8 cellular contexts compared by ENCODE assay signal in the genomic region with DNA sequence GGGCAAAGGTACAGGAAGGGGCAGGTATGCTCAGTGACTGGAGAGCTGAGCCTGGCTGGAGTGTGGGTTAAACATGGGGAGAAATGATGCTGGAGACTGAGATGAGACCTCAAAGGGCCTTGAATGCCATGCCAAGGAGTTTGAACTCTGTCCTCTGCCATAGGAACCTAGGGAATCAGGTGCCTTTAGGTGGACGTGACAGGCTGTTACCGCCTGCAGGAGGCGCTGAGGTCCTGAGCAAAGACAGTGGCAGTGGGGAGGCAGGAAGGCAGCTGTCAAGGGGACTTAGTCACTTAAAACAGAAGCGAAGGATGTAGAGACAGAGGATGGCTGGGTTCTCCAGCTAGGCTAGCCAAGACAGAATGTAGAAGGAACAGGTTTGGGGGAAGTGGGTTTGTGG. TPM values are rescaled to one million over a fixed set of nuclear protein-coding genes. Genes with fewer than 3 reads are reported as not detected.
DNase-seq lines count a peak whose midpoint lies in the region; TF ChIP-seq lines count a peak whose summit lies in the region.

No MANE protein-coding gene starts in this region.

- TF ChIP-seq CTCF in BE2C (IDR thresholded peaks at IDR 0.05; ENCODE audit: low read depth, low read length) (peak; percentile 68), HEK293 (tag by site-specific recombination; IDR thresholded peaks at IDR 0.05) (no peak), WI38 (IDR thresholded peaks at IDR 0.05; ENCODE audit: low read depth, low read length) (0 out of 2 replicates have a peak, but pooled peaks have one; percentile 30)

- no peak overlapping the region for H3K4me3 ChIP-seq in BE2C (ENCODE audit: low read depth, low read length)
- H3K4me3 ChIP-seq in HEK293 (ENCODE audit: low read depth, low read length): no peak overlapping the region
- H3K4me3 ChIP-seq in WI38 (ENCODE audit: low read depth, low read length): no peak overlapping the region

- POLR2A ChIA-PET in HEK293 (lab: Yijun Ruan, JAX): interaction anchor here (0.6 to 1.3 kb wide), 3 partner anchors 9 to 438 kb away, joined by 3 to 4 read pairs (median 3); partner anchors contain the start of gene PSMB3

- no peaks in the 10 kb centered on the region for H3K9me3 ChIP-seq in BE2C
- no peaks in the 10 kb centered on the region for H3K9me3 ChIP-seq in HEK293 (ENCODE audit: control insufficient read depth, insufficient read depth, low read depth, low read length)

- peak; percentile 68 for DNase-seq in BE2C
- DNase-seq in iPS-NIHi11 (ENCODE audit: low spot score): peak; percentile 78
- no peak for DNase-seq in NCI-H1436 treated with DMSO at 0.1 percent for 48 hours (lab: John Stamatoyannopoulos, UW)
- no peak for DNase-seq in cortex of kidney (lab: John Stamatoyannopoulos, UW)
- DNase-seq in NCI-H2107 treated with DMSO at 0.1 percent for 48 hours (lab: John Stamatoyannopoulos, UW; ENCODE audit: unreplicated experiment): no peak
- no peak for DNase-seq in GM19240 (ENCODE audit: insufficient read length, low spot score)

- CTCF ChIA-PET in HEK293 (lab: Yijun Ruan, JAX): interaction anchor here (0.6 to 2.2 kb wide), 18 partner anchors 8 to 483 kb away, joined by 3 to 7 read pairs (median 4); partner anchors contain the start of gene PIP4K2B

- H3K27me3 ChIP-seq in BE2C: no peaks in the 10 kb centered on the region

- H3K27ac ChIP-seq in HEK293 (ENCODE audit: extremely low read depth, low read depth, low read length): no peak overlapping the region

- H3K4me1 ChIP-seq in BE2C (no peaks in the 10 kb centered on the region), HEK293 (ENCODE audit: control insufficient read depth, insufficient read depth, low read length) (no peaks in the 10 kb centered on the region)

- H3K36me3 ChIP-seq in BE2C (peaks cover 79% of the 10 kb centered on the region), HEK293 (ENCODE audit: control insufficient read depth in 2 of 2, insufficient read depth in 1 of 2, low read length in 2 of 2) (peaks cover 70 to 92% of the 10 kb centered on the region in 2 experiments)

TF ChIP-seq in HEK293, 187 proteins besides CTCF, POLR2A, EP300 and RAD21:
- TF ChIP-seq ZNF2 (tag by site-specific recombination; IDR thresholded peaks at IDR 0.05): peak; percentile 38; the same call in 1 of the 2 replicates
- TF ChIP-seq SCRT2 (tag by site-specific recombination; IDR thresholded peaks at IDR 0.05): 0 out of 2 replicates have a peak, but pooled peaks have one; percentile 35
- TF ChIP-seq GLI4 (tag by site-specific recombination; IDR thresholded peaks at IDR 0.05): peak; percentile 93
- TF ChIP-seq BCL11A (tag by site-specific recombination; IDR thresholded peaks at IDR 0.05; ENCODE audit: low read depth): 0 out of 2 replicates have a peak, but pooled peaks have one; percentile 16
- TF ChIP-seq ZNF624 (tag by site-specific recombination; IDR thresholded peaks at IDR 0.05): no peak
- no peak for TF ChIP-seq ZNF214 (tag by site-specific recombination; IDR thresholded peaks at IDR 0.05; ENCODE audit: borderline replicate concordance)
- TF ChIP-seq ZNF654 (tag by site-specific recombination; IDR thresholded peaks at IDR 0.05; ENCODE audit: low read depth): peak; percentile 48
- TF ChIP-seq, protein P1, sequence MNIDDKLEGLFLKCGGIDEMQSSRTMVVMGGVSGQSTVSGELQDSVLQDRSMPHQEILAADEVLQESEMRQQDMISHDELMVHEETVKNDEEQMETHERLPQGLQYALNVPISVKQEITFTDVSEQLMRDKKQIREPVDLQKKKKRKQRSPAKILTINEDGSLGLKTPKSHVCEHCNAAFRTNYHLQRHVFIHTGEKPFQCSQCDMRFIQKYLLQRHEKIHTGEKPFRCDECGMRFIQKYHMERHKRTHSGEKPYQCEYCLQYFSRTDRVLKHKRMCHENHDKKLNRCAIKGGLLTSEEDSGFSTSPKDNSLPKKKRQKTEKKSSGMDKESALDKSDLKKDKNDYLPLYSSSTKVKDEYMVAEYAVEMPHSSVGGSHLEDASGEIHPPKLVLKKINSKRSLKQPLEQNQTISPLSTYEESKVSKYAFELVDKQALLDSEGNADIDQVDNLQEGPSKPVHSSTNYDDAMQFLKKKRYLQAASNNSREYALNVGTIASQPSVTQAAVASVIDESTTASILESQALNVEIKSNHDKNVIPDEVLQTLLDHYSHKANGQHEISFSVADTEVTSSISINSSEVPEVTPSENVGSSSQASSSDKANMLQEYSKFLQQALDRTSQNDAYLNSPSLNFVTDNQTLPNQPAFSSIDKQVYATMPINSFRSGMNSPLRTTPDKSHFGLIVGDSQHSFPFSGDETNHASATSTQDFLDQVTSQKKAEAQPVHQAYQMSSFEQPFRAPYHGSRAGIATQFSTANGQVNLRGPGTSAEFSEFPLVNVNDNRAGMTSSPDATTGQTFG (tag by site-specific recombination; IDR thresholded peaks at IDR 0.05; ENCODE audit: borderline replicate concordance): no peak
- TF ChIP-seq, protein P2, sequence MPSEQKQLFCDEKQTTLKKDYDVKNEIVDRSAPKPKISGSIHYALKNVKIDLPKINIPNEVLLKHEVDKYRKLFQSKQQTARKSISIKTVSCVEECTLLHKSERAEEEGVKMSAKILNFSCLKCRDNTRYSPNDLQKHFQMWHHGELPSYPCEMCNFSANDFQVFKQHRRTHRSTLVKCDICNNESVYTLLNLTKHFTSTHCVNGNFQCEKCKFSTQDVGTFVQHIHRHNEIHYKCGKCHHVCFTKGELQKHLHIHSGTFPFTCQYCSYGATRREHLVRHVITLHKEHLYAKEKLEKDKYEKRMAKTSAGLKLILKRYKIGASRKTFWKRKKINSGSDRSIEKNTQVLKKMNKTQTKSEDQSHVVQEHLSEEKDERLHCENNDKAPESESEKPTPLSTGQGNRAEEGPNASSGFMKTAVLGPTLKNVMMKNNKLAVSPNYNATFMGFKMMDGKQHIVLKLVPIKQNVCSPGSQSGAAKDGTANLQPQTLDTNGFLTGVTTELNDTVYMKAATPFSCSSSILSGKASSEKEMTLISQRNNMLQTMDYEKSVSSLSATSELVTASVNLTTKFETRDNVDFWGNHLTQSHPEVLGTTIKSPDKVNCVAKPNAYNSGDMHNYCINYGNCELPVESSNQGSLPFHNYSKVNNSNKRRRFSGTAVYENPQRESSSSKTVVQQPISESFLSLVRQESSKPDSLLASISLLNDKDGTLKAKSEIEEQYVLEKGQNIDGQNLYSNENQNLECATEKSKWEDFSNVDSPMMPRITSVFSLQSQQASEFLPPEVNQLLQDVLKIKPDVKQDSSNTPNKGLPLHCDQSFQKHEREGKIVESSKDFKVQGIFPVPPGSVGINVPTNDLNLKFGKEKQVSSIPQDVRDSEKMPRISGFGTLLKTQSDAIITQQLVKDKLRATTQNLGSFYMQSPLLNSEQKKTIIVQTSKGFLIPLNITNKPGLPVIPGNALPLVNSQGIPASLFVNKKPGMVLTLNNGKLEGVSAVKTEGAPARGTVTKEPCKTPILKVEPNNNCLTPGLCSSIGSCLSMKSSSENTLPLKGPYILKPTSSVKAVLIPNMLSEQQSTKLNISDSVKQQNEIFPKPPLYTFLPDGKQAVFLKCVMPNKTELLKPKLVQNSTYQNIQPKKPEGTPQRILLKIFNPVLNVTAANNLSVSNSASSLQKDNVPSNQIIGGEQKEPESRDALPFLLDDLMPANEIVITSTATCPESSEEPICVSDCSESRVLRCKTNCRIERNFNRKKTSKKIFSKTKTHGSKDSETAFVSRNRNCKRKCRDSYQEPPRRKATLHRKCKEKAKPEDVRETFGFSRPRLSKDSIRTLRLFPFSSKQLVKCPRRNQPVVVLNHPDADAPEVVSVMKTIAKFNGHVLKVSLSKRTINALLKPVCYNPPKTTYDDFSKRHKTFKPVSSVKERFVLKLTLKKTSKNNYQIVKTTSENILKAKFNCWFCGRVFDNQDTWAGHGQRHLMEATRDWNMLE (tag by site-specific recombination; conservative IDR thresholded peaks at IDR 0.05; ENCODE audit: low read depth): no peak
- TF ChIP-seq ZNF555 (tag by site-specific recombination; conservative IDR thresholded peaks at IDR 0.05): no peak

RNA-seq across cellular contexts. Expression of gene PSMB3, which starts 9.1 kb away (rescaled TPM):
- 471 TPM for polyA plus RNA-seq in BE2C (2012; ENCODE audit: insufficient read depth, insufficient read length, low read depth)

RNA-seq across cellular contexts. Expression of gene PCGF2, which starts 13.5 kb away (rescaled TPM):
- 232 TPM for polyA plus RNA-seq in BE2C (2012; ENCODE audit: insufficient read depth, insufficient read length, low read depth)

RNA-seq across cellular contexts. Expression of gene CISD3, which starts 31.5 kb away (rescaled TPM):
- 56.3 TPM for polyA plus RNA-seq in BE2C (2012; ENCODE audit: insufficient read depth, insufficient read length, low read depth)

RNA-seq across cellular contexts. Expression of gene PIP4K2B, which starts 37.7 kb away (rescaled TPM):
- polyA plus RNA-seq in BE2C (2012; ENCODE audit: insufficient read depth, insufficient read length, low read depth): 82.6 TPM

RNA-seq across cellular contexts. Expression of gene MLLT6, which starts 56.5 kb away (rescaled TPM):
- polyA plus RNA-seq in BE2C (2012; ENCODE audit: insufficient read depth, insufficient read length, low read depth): 139 TPM

Comparison
In these comparisons a context has a peak if more than half of its experiments do, and no peak if none do; other contexts are left out.
1. DNase-seq: peak in BE2C (single experiment) and iPS-NIHi11 (single experiment); none in NCI-H1436 treated with DMSO at 0.1 percent for 48 hours (single experiment), cortex of kidney (single experiment), NCI-H2107 treated with DMSO at 0.1 percent for 48 hours (single experiment) and GM19240 (single experiment).